9 cellular contexts compared by ENCODE assay signal in the genomic region with DNA sequence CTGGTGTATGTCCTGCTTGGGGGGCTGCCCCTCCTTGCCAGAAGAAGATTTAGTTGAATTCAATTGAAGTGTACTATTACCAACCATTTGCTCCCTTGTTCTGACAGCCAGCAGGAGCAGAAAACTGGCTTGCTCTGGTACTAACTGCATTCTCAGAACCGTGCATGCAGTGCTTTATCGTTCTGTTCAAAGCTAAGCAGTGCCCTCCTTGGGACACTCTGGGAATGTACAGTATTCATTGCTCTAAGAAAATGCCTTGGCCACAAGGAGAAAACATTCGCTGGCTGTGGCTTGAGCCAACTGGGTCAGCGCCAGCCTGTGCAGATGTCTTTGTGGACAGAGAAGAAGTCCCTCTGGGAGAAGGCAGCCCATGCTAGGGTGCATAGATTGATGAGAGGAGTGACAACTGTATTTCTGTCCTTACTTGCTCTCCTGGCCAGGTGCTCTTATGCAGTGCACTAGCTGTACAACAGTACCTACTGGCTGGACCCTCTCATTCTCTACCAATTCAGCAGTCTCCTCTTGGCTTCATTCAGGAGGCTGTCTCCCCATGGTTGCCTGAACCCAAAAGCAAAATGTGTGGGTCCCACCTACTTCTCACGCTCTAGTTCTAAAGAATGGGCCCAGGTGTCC.
DNase-seq lines count a peak whose midpoint lies in the region; ATAC-seq and TF ChIP-seq lines count a peak whose summit lies in the region.
"Had no signal": no experiment of that assay in that cellular context is flagged by ENCODE, and none has a peak within 500 bp of the region (broad histone marks: within the 10 kb centered on the region; RNA-seq: fewer than 3 reads in every experiment).

No MANE protein-coding gene starts in this region.

- 21 to 30% (median 26%) methylated on average over 5 of the region's 5 CpGs for WGBS in heart left ventricle, 4 donors
- WGBS in psoas muscle, 3 donors, result 19 to 22% (median 22%) methylated on average over 5 of the region's 5 CpGs

- intact Hi-C loops in heart left ventricle (cut with DNase I) (loop anchor here (1.0 to 10.0 kb wide), 12 partner anchors 60 to 587 kb away; a partner anchor contains a TSS), psoas muscle (cut with DNase I) (loop anchor here (2.0 to 10.0 kb wide), 6 partner anchors 257 to 1623 kb away; no protein-coding TSS in a partner anchor)

- POLR2A ChIA-PET in WTC11 (lab: Charles Lee), result no interaction called here

- H3K9me3 Mint-ChIP-seq in WTC11 (no peaks in the 10 kb centered on the region), immature natural killer cell (no peaks in the 10 kb centered on the region)
- H3K9me3 Mint-ChIP-seq: activated B cell treated with CpG ODN at 0.5 μM for 24 hours had no signal

- ATAC-seq in WTC11 (peak; percentile 80), heart left ventricle (peak; percentile 82 to 91 (median 88)), psoas muscle (peak; percentile 75 to 90 (median 87))

- H3K4me1 ChIP-seq in heart left ventricle (peaks cover 0 to 30% (median 16%) of the 10 kb centered on the region in 12 donors), psoas muscle (peaks cover 12% of the 10 kb centered on the region)

- H3K9me3 ChIP-seq in heart left ventricle, result no peaks in the 10 kb centered on the region
- no peaks in the 10 kb centered on the region for H3K9me3 ChIP-seq in psoas muscle

- no peak overlapping the region for H3K27ac Mint-ChIP-seq in WTC11
- no peak overlapping the region for H3K27ac Mint-ChIP-seq in immature natural killer cell
- H3K27ac Mint-ChIP-seq: activated B cell treated with CpG ODN at 0.5 μM for 24 hours had no signal

- H3K4me3 Mint-ChIP-seq in WTC11, result no peak overlapping the region
- H3K4me3 Mint-ChIP-seq in immature natural killer cell, result no peak overlapping the region
- H3K4me3 Mint-ChIP-seq: activated B cell treated with CpG ODN at 0.5 μM for 24 hours had no signal

- TF ChIP-seq CTCF in WTC11 (IDR thresholded peaks at IDR 0.05) (no peak), heart left ventricle (IDR thresholded peaks at IDR 0.05) (peak; percentile 25 to 73 (median 48)), psoas muscle (IDR thresholded peaks at IDR 0.05) (peak; percentile 60), GM20000 (IDR thresholded peaks at IDR 0.05; ENCODE audit: extremely low read depth, missing control alignments) (no peak)

- CTCF ChIA-PET in WTC11 (lab: Charles Lee), result interaction anchor here (1.5 kb wide), 1 partner anchor 55 kb away, joined by 4 read pairs; no protein-coding TSS in a partner anchor

- H3K27me3 ChIP-seq in heart left ventricle, result no peaks in the 10 kb centered on the region
- H3K27me3 ChIP-seq in psoas muscle (ENCODE audit: insufficient read depth in 3 of 3, low read length in 2 of 3), result no peaks in the 10 kb centered on the region

- TF ChIP-seq POLR2A in heart left ventricle (IDR thresholded peaks at IDR 0.05), result no peak

- H3K36me3 Mint-ChIP-seq in WTC11, result no peaks in the 10 kb centered on the region
- H3K36me3 Mint-ChIP-seq in immature natural killer cell, result no peaks in the 10 kb centered on the region

- H3K36me3 ChIP-seq in heart left ventricle (no peaks in the 10 kb centered on the region), psoas muscle (ENCODE audit: insufficient read depth in 1 of 2, low read depth in 1 of 2) (no peaks in the 10 kb centered on the region)

- H3K4me1 Mint-ChIP-seq in WTC11 (peaks cover 10% of the 10 kb centered on the region), immature natural killer cell (peaks cover 4 to 5% of the 10 kb centered on the region in 2 donors)
- H3K4me1 Mint-ChIP-seq: activated B cell treated with CpG ODN at 0.5 μM for 24 hours had no signal

- no peak overlapping the region for H3K27ac ChIP-seq in heart left ventricle
- H3K27ac ChIP-seq in psoas muscle, result no peak overlapping the region

- no peak overlapping the region for H3K4me3 ChIP-seq in heart left ventricle
- no peak overlapping the region for H3K4me3 ChIP-seq in psoas muscle

- peak; percentile 87 for DNase-seq in GM04504 (ENCODE audit: low read depth)
- DNase-seq in NCI-H146 (lab: John Stamatoyannopoulos, UW), result peak; percentile 79
- DNase-seq in WTC11 (ENCODE audit: low spot score), result peak; percentile 17
- peak; percentile 57 to 80 (median 70) for DNase-seq in heart left ventricle
- peak; percentile 59 to 85 for DNase-seq in psoas muscle
- DNase-seq in activated gamma-delta T cell (lab: John Stamatoyannopoulos, UW), result no peak
- no peak for DNase-seq in GM20000 (ENCODE audit: low spot score)
- no peak for DNase-seq in immature natural killer cell
- DNase-seq: activated B cell treated with CpG ODN at 0.5 μM for 24 hours had no signal

- H3K27me3 Mint-ChIP-seq in WTC11 (ENCODE audit: low read depth) (no peaks in the 10 kb centered on the region), immature natural killer cell (ENCODE audit: low read depth in 3 of 3) (peaks cover 0 to 9% (median 2%) of the 10 kb centered on the region in 3 donors)

TF ChIP-seq in WTC11, 78 proteins besides CTCF, POLR2A, EP300 and RAD21:
- TF ChIP-seq KAT7 (CRISPR knock-in tag; IDR thresholded peaks at IDR 0.05; ENCODE audit: borderline replicate concordance), result no peak

Comparison
In these comparisons a context has a peak if more than half of its experiments do, and no peak if none do; other contexts are left out.
1. DNase-seq: peak in GM04504 (single experiment), NCI-H146 (single experiment), WTC11 (single experiment), heart left ventricle (5 of 5) and psoas muscle (2 of 2); none in activated gamma-delta T cell (single experiment), GM20000 (single experiment) and immature natural killer cell (0 of 3).
2. CTCF ChIP-seq: peak in heart left ventricle (12 of 12) and psoas muscle (single experiment); none in WTC11 (single experiment) and GM20000 (single experiment).
3. Peak in every context shown above with its lines, with median percentiles within 50 percentile points of each other: ATAC-seq.